21 cellular contexts compared by ENCODE assay signal in the genomic region with DNA sequence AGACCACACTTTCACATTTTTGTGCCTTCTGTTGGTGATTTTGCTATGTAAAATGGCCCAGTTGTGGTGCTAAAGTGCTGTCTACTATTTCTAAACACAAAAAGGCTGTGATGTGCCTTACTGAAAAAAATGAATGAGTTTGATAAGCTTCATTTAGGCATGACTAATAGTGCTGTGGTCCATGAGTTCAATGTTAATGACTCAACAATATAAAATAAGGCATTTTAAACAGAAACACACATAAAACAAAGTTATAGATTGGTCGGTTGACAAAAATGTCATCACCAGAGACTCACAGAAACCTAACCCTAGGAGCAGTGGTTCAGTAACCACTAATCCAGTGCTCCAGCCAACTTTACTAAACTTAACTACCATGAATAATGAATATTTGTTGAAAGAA.
DNase-seq lines count a peak whose midpoint lies in the region; ATAC-seq and TF ChIP-seq lines count a peak whose summit lies in the region.
"Had no signal": no experiment of that assay in that cellular context is flagged by ENCODE, and none has a peak within 500 bp of the region (broad histone marks: within the 10 kb centered on the region; RNA-seq: fewer than 3 reads in every experiment).

No MANE protein-coding gene starts in this region.

- peak; percentile 60 to 75 for ATAC-seq in activated CD4-positive, CD25-positive, alpha-beta regulatory T cell treated with anti-CD3 and anti-CD28 coated beads, Interleukin-2, amount 50 U/mL, for 24 hours
- ATAC-seq in HG02970 (IDR thresholded peaks at IDR 0.05; ENCODE audit: low FRiP score, unreplicated experiment) = no peak
- ATAC-seq: activated CD8-positive, alpha-beta memory T cell treated with anti-CD3 and anti-CD28 coated beads, Interleukin-2, amount 10 ng/mL, durations not matched to agents 7 days and 5 days; gastroesophageal sphincter; GM12878; GM23338; stimulated activated effector memory CD8-positive, alpha-beta T cell treated with anti-CD3 and anti-CD28 coated beads, Interleukin-12 subunit alpha, Interleukin-12 subunit beta, amount 100 ng/mL, for 72 hours; T-cell had no signal

- intact Hi-C loops in activated T-helper 2 cell treated with anti-CD3 and anti-CD28 coated beads, Interferon-gamma antibody, Interleukin-2, Interleukin-4, amounts not matched to agents 10 μg/mL and 5 μg/mL and 100 μg/mL, durations not matched to agents 14 hours and 24 hours and 36 hours (cut with micrococcal nuclease) = no loop called here

- no peaks in the 10 kb centered on the region for H3K9me3 Mint-ChIP-seq in activated T-helper 2 cell treated with anti-CD3 and anti-CD28 coated beads, Interferon-gamma antibody, Interleukin-2, Interleukin-4, amounts not matched to agents 10 μg/mL and 5 μg/mL and 100 μg/mL, durations not matched to agents 14 hours and 24 hours and 36 hours
- peaks cover 3% of the 10 kb centered on the region for H3K9me3 Mint-ChIP-seq in glutamatergic neuron (ENCODE audit: unreplicated experiment)
- H3K9me3 Mint-ChIP-seq: activated naive CD4-positive, alpha-beta T cell treated with anti-CD3 and anti-CD28 coated beads, Interleukin-2, amount 10 ng/mL, durations not matched to agents 7 days and 5 days; CD4-positive, alpha-beta memory T cell; central memory CD8-positive, alpha-beta T cell; GM23338; naive B cell; stimulated activated effector memory CD8-positive, alpha-beta T cell treated with anti-CD3 and anti-CD28 coated beads, Interleukin-12 subunit alpha, Interleukin-12 subunit beta, amount 100 ng/mL, for 72 hours; T-cell had no signal

- no peak for DNase-seq in activated CD4-positive, CD25-positive, alpha-beta regulatory T cell (lab: John Stamatoyannopoulos, UW)
- DNase-seq in H4 (ENCODE audit: low spot score) = peak; percentile 68
- DNase-seq in amniotic epithelial cell (ENCODE audit: low read depth) = peak; percentile 67
- peak; percentile 40 for DNase-seq in kidney tubule cell (ENCODE audit: low spot score)
- DNase-seq in activated T-helper 2 cell treated with anti-CD3 and anti-CD28 coated beads, Interferon-gamma antibody, Interleukin-2, Interleukin-4, amounts not matched to agents 10 μg/mL and 5 μg/mL and 100 μg/mL, durations not matched to agents 14 hours and 24 hours and 36 hours (ENCODE audit: low spot score) = no peak
- DNase-seq in glutamatergic neuron = no peak
- DNase-seq: activated CD8-positive, alpha-beta memory T cell treated with anti-CD3 and anti-CD28 coated beads, Interleukin-2, amount 10 ng/mL, durations not matched to agents 7 days and 5 days; activated naive CD4-positive, alpha-beta T cell treated with anti-CD3 and anti-CD28 coated beads, Interleukin-2, amount 10 ng/mL, durations not matched to agents 7 days and 5 days; CD4-positive, alpha-beta memory T cell; effector memory CD4-positive, alpha-beta T cell; naive B cell; NCI-H1694 treated with DMSO at 0.1 percent for 48 hours; T-cell; transverse colon had no signal

- no peaks in the 10 kb centered on the region for H3K4me1 Mint-ChIP-seq in activated T-helper 2 cell treated with anti-CD3 and anti-CD28 coated beads, Interferon-gamma antibody, Interleukin-2, Interleukin-4, amounts not matched to agents 10 μg/mL and 5 μg/mL and 100 μg/mL, durations not matched to agents 14 hours and 24 hours and 36 hours (ENCODE audit: low read depth)
- H3K4me1 Mint-ChIP-seq in glutamatergic neuron (ENCODE audit: low read depth, unreplicated experiment) = no peaks in the 10 kb centered on the region
- H3K4me1 Mint-ChIP-seq: GM23338, naive B cell had no signal

- H3K36me3 Mint-ChIP-seq in activated T-helper 2 cell treated with anti-CD3 and anti-CD28 coated beads, Interferon-gamma antibody, Interleukin-2, Interleukin-4, amounts not matched to agents 10 μg/mL and 5 μg/mL and 100 μg/mL, durations not matched to agents 14 hours and 24 hours and 36 hours (ENCODE audit: low read depth) = no peaks in the 10 kb centered on the region
- no peaks in the 10 kb centered on the region for H3K36me3 Mint-ChIP-seq in glutamatergic neuron (ENCODE audit: unreplicated experiment)
- H3K36me3 Mint-ChIP-seq: activated CD8-positive, alpha-beta memory T cell treated with anti-CD3 and anti-CD28 coated beads, Interleukin-2, amount 10 ng/mL, durations not matched to agents 7 days and 5 days; activated naive CD4-positive, alpha-beta T cell treated with anti-CD3 and anti-CD28 coated beads, Interleukin-2, amount 10 ng/mL, durations not matched to agents 7 days and 5 days; CD4-positive, alpha-beta memory T cell; naive B cell; stimulated activated effector memory CD8-positive, alpha-beta T cell treated with anti-CD3 and anti-CD28 coated beads, Interleukin-12 subunit alpha, Interleukin-12 subunit beta, amount 100 ng/mL, for 72 hours; T-cell had no signal

- H3K4me3 Mint-ChIP-seq in activated T-helper 2 cell treated with anti-CD3 and anti-CD28 coated beads, Interferon-gamma antibody, Interleukin-2, Interleukin-4, amounts not matched to agents 10 μg/mL and 5 μg/mL and 100 μg/mL, durations not matched to agents 14 hours and 24 hours and 36 hours (ENCODE audit: low read depth) = no peak overlapping the region
- H3K4me3 Mint-ChIP-seq in glutamatergic neuron (ENCODE audit: unreplicated experiment) = no peak overlapping the region
- H3K4me3 Mint-ChIP-seq: activated CD8-positive, alpha-beta memory T cell treated with anti-CD3 and anti-CD28 coated beads, Interleukin-2, amount 10 ng/mL, durations not matched to agents 7 days and 5 days; activated naive CD4-positive, alpha-beta T cell treated with anti-CD3 and anti-CD28 coated beads, Interleukin-2, amount 10 ng/mL, durations not matched to agents 7 days and 5 days; CD4-positive, alpha-beta memory T cell; central memory CD8-positive, alpha-beta T cell; GM23338; naive B cell; stimulated activated effector memory CD8-positive, alpha-beta T cell treated with anti-CD3 and anti-CD28 coated beads, Interleukin-12 subunit alpha, Interleukin-12 subunit beta, amount 100 ng/mL, for 72 hours; T-cell had no signal

- TF ChIP-seq CTCF in glutamatergic neuron (IDR thresholded peaks at IDR 0.05; ENCODE audit: partially characterized antibody, unreplicated experiment) = no peak

- no peak overlapping the region for H3K27ac Mint-ChIP-seq in activated T-helper 2 cell treated with anti-CD3 and anti-CD28 coated beads, Interferon-gamma antibody, Interleukin-2, Interleukin-4, amounts not matched to agents 10 μg/mL and 5 μg/mL and 100 μg/mL, durations not matched to agents 14 hours and 24 hours and 36 hours
- no peak overlapping the region for H3K27ac Mint-ChIP-seq in glutamatergic neuron (ENCODE audit: unreplicated experiment)
- H3K27ac Mint-ChIP-seq: activated CD8-positive, alpha-beta memory T cell treated with anti-CD3 and anti-CD28 coated beads, Interleukin-2, amount 10 ng/mL, durations not matched to agents 7 days and 5 days; activated naive CD4-positive, alpha-beta T cell treated with anti-CD3 and anti-CD28 coated beads, Interleukin-2, amount 10 ng/mL, durations not matched to agents 7 days and 5 days; CD4-positive, alpha-beta memory T cell; GM23338; naive B cell; stimulated activated effector memory CD8-positive, alpha-beta T cell treated with anti-CD3 and anti-CD28 coated beads, Interleukin-12 subunit alpha, Interleukin-12 subunit beta, amount 100 ng/mL, for 72 hours; T-cell had no signal

- no peaks in the 10 kb centered on the region for H3K27me3 Mint-ChIP-seq in activated T-helper 2 cell treated with anti-CD3 and anti-CD28 coated beads, Interferon-gamma antibody, Interleukin-2, Interleukin-4, amounts not matched to agents 10 μg/mL and 5 μg/mL and 100 μg/mL, durations not matched to agents 14 hours and 24 hours and 36 hours (ENCODE audit: low read depth)
- H3K27me3 Mint-ChIP-seq in glutamatergic neuron (ENCODE audit: unreplicated experiment) = no peaks in the 10 kb centered on the region
- H3K27me3 Mint-ChIP-seq: activated CD8-positive, alpha-beta memory T cell treated with anti-CD3 and anti-CD28 coated beads, Interleukin-2, amount 10 ng/mL, durations not matched to agents 7 days and 5 days; activated naive CD4-positive, alpha-beta T cell treated with anti-CD3 and anti-CD28 coated beads, Interleukin-2, amount 10 ng/mL, durations not matched to agents 7 days and 5 days; CD4-positive, alpha-beta memory T cell; central memory CD8-positive, alpha-beta T cell; T-cell had no signal

Comparison
In these comparisons a context has a peak if more than half of its experiments do, and no peak if none do; other contexts are left out.
1. DNase-seq: peak in H4 (single experiment), amniotic epithelial cell (single experiment) and kidney tubule cell (single experiment); none in activated CD4-positive, CD25-positive, alpha-beta regulatory T cell (0 of 4), activated T-helper 2 cell treated with anti-CD3 and anti-CD28 coated beads, Interferon-gamma antibody, Interleukin-2, Interleukin-4, amounts not matched to agents 10 μg/mL and 5 μg/mL and 100 μg/mL, durations not matched to agents 14 hours and 24 hours and 36 hours (single experiment) and glutamatergic neuron (single experiment).